ENCODE assay signal across 1 cellular context in genomic region chr19:42132851-42133528, GRCh38.
A peak's percentile ranks its signal among the peaks of the same experiment; 100 is the strongest.
TF ChIP-seq lines count a peak whose summit lies in the region.

No MANE protein-coding gene starts in this region.

TF ChIP-seq in HepG2, 621 proteins besides CTCF, POLR2A, EP300 and RAD21 (continued from another document and continues in another):
- no peak for TF ChIP-seq ZBTB10 (CRISPR knock-in tag; IDR thresholded peaks at IDR 0.05; ENCODE audit: borderline replicate concordance)
- TF ChIP-seq YEATS2 (CRISPR knock-in tag; IDR thresholded peaks at IDR 0.05; ENCODE audit: borderline replicate concordance) = no peak
- TF ChIP-seq DR1 (CRISPR knock-in tag; IDR thresholded peaks at IDR 0.05) = no peak
- TF ChIP-seq, protein P1, sequence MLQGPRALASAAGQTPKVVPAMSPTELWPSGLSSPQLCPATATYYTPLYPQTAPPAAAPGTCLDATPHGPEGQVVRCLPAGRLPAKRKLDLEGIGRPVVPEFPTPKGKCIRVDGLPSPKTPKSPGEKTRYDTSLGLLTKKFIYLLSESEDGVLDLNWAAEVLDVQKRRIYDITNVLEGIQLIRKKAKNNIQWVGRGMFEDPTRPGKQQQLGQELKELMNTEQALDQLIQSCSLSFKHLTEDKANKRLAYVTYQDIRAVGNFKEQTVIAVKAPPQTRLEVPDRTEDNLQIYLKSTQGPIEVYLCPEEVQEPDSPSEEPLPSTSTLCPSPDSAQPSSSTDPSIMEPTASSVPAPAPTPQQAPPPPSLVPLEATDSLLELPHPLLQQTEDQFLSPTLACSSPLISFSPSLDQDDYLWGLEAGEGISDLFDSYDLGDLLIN (CRISPR knock-in tag; IDR thresholded peaks at IDR 0.05; ENCODE audit: borderline replicate concordance) = no peak
- no peak for TF ChIP-seq ZNF781 (CRISPR knock-in tag; IDR thresholded peaks at IDR 0.05; ENCODE audit: borderline replicate concordance, not compliant biosample characterization)
- no peak for TF ChIP-seq BCLAF1 (IDR thresholded peaks at IDR 0.05)
- TF ChIP-seq PCBP1 (IDR thresholded peaks at IDR 0.05; ENCODE audit: borderline replicate concordance, low read depth, low read length) = 0 out of 2 replicates have a peak, but pooled peaks have one; percentile 57
- TF ChIP-seq, protein P2, sequence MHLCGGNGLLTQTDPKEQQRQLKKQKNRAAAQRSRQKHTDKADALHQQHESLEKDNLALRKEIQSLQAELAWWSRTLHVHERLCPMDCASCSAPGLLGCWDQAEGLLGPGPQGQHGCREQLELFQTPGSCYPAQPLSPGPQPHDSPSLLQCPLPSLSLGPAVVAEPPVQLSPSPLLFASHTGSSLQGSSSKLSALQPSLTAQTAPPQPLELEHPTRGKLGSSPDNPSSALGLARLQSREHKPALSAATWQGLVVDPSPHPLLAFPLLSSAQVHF (CRISPR knock-in tag; IDR thresholded peaks at IDR 0.05) = no peak
- TF ChIP-seq, protein P3, sequence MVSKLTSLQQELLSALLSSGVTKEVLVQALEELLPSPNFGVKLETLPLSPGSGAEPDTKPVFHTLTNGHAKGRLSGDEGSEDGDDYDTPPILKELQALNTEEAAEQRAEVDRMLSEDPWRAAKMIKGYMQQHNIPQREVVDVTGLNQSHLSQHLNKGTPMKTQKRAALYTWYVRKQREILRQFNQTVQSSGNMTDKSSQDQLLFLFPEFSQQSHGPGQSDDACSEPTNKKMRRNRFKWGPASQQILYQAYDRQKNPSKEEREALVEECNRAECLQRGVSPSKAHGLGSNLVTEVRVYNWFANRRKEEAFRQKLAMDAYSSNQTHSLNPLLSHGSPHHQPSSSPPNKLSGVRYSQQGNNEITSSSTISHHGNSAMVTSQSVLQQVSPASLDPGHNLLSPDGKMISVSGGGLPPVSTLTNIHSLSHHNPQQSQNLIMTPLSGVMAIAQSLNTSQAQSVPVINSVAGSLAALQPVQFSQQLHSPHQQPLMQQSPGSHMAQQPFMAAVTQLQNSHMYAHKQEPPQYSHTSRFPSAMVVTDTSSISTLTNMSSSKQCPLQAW (CRISPR knock-in tag; IDR thresholded peaks at IDR 0.05) = peak; percentile 60; the same call in 1 of the 2 replicates
- TF ChIP-seq CBX5 (CRISPR knock-in tag; IDR thresholded peaks at IDR 0.05; ENCODE audit: borderline replicate concordance) = no peak
- no peak for TF ChIP-seq NCOR1 (IDR thresholded peaks at IDR 0.05; ENCODE audit: borderline replicate concordance, low read length)
- no peak for TF ChIP-seq PRDM10 (CRISPR knock-in tag; IDR thresholded peaks at IDR 0.05; ENCODE audit: low read depth)
- no peak for TF ChIP-seq DMAP1 (CRISPR knock-in tag; IDR thresholded peaks at IDR 0.05)
- TF ChIP-seq ZNF138 (CRISPR knock-in tag; IDR thresholded peaks at IDR 0.05; ENCODE audit: low read depth) = no peak
- no peak for TF ChIP-seq ZNF891 (CRISPR knock-in tag; IDR thresholded peaks at IDR 0.05)
- TF ChIP-seq ZNF703 (CRISPR knock-in tag; IDR thresholded peaks at IDR 0.05; ENCODE audit: borderline replicate concordance) = no peak
- TF ChIP-seq ZNF354B (CRISPR knock-in tag; IDR thresholded peaks at IDR 0.05) = no peak
- no peak for TF ChIP-seq XBP1 (CRISPR knock-in tag; IDR thresholded peaks at IDR 0.05)
- peak in 1 of 2 experiments; percentile 49; a peak in 1 of 4 replicates for TF ChIP-seq HMGXB4 (CRISPR knock-in tag; IDR thresholded peaks at IDR 0.05; ENCODE audit: borderline replicate concordance in 1 of 2, low read depth in 1 of 2)
- TF ChIP-seq NFRKB (IDR thresholded peaks at IDR 0.05) = no peak
- TF ChIP-seq ZNF616 (CRISPR knock-in tag; IDR thresholded peaks at IDR 0.05; ENCODE audit: low read depth) = no peak
- TF ChIP-seq ZNF619 (CRISPR knock-in tag; IDR thresholded peaks at IDR 0.05) = 0 out of 2 replicates have a peak, but pooled peaks have one; percentile 26
- TF ChIP-seq HDAC2 (CRISPR knock-in tag; IDR thresholded peaks at IDR 0.05) = no peak
- no peak for TF ChIP-seq RFXAP (CRISPR knock-in tag; IDR thresholded peaks at IDR 0.05; ENCODE audit: borderline replicate concordance)
- no peak for TF ChIP-seq ELK4 (CRISPR knock-in tag; IDR thresholded peaks at IDR 0.05; ENCODE audit: borderline replicate concordance)
- no peak for TF ChIP-seq ZNF646 (CRISPR knock-in tag; IDR thresholded peaks at IDR 0.05)
- TF ChIP-seq TEAD2 (CRISPR knock-in tag; IDR thresholded peaks at IDR 0.05) = no peak
- TF ChIP-seq ZNF335 (CRISPR knock-in tag; IDR thresholded peaks at IDR 0.05) = no peak
- TF ChIP-seq ZNF264 (CRISPR knock-in tag; IDR thresholded peaks at IDR 0.05) = no peak
- peak; percentile 69; the same call in 1 of the 2 replicates for TF ChIP-seq THAP11 (CRISPR knock-in tag; IDR thresholded peaks at IDR 0.05)
- no peak for TF ChIP-seq ATF1 (CRISPR knock-in tag; IDR thresholded peaks at IDR 0.05)
